Comparison of ENCODE assay signal across 1 cellular context in the genomic region with DNA sequence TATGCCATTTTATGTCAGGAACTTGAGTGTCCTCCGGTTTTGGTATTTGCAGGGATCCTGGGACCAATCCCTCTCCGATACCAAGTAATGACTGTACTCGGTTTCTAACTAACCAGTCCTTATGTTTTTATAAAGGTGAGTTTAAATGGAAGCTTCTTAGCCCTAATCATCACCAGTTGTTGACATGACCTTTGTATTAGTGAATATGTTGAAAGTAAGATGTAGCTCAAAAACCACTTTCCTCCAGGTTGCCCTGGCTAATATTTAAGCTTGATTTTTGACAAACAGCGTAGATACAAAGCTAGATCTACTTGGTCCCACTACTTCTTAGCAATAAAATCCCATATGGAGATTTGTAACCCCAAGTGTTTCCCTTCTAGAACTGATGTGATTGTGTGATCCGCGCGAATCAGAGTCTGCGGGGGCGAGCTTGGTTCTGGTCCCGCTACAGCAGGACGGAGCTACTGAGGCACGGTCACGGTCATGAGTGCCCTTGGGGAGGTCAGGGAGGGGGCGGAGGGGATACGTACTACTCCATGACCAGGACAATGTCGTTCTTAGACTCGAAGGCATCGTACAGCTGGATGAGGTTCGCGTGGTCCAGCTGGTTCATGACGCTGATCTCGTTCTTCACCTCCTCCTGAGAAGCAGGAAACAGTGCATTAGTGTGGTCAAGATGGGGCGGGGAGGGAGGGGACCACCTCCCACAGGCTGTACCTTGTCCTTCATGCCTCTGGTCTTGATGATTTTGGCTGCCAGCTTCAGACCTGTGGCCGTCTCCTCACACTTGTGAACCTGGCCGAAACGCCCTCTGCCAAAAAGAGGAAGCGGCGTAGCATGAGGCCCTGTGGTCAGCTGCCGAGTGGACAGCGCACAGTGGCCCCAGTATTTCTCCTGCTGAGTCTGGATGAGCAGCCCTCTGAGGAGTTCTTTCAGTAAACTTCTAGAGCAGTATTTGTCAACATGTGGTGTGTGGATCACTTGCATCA.
TF ChIP-seq lines count a peak whose summit lies in the region.

No MANE protein-coding gene starts in this region.

TF ChIP-seq in HCT116, 20 proteins besides CTCF, POLR2A, EP300 and RAD21 (continued from another document):
- TF ChIP-seq, protein P1, sequence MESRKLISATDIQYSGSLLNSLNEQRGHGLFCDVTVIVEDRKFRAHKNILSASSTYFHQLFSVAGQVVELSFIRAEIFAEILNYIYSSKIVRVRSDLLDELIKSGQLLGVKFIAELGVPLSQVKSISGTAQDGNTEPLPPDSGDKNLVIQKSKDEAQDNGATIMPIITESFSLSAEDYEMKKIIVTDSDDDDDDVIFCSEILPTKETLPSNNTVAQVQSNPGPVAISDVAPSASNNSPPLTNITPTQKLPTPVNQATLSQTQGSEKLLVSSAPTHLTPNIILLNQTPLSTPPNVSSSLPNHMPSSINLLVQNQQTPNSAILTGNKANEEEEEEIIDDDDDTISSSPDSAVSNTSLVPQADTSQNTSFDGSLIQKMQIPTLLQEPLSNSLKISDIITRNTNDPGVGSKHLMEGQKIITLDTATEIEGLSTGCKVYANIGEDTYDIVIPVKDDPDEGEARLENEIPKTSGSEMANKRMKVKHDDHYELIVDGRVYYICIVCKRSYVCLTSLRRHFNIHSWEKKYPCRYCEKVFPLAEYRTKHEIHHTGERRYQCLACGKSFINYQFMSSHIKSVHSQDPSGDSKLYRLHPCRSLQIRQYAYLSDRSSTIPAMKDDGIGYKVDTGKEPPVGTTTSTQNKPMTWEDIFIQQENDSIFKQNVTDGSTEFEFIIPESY (IDR thresholded peaks at IDR 0.05; ENCODE audit: extremely low read depth, insufficient replicate concordance, low read length), result no peak
- TF ChIP-seq SIN3A (IDR thresholded peaks at IDR 0.05; ENCODE audit: low read depth) (no peak), ATF3 (IDR thresholded peaks at IDR 0.05) (no peak), ZFX (IDR thresholded peaks at IDR 0.05) (no peak), MAX (IDR thresholded peaks at IDR 0.05) (no peak), ELF1 (IDR thresholded peaks at IDR 0.05; ENCODE audit: borderline replicate concordance, low read depth) (no peak), TCF7L2 (IDR thresholded peaks at IDR 0.05; ENCODE audit: borderline replicate concordance, extremely low read depth, insufficient read depth, insufficient read length) (no peak), FOSL1 (IDR thresholded peaks at IDR 0.05; ENCODE audit: low read depth) (no peak)
